In genomic region chr3:198080521-198081384, GRCh38 we compare ENCODE assay signal across 8 cellular contexts.
A peak's percentile ranks its signal among the peaks of the same experiment; 100 is the strongest.
DNase-seq lines count a peak whose midpoint lies in the region; ATAC-seq, FAIRE-seq and TF ChIP-seq lines count a peak whose summit lies in the region.

No MANE protein-coding gene starts in this region.

- H3K9me3 ChIP-seq in AG04450 (ENCODE audit: control insufficient read depth, insufficient read depth, low read length) (peaks cover 3% of the 10 kb centered on the region; the same call in 1 of the 2 replicates), Peyer's patch (peaks cover 0 to 11% (median 0%) of the 10 kb centered on the region in 4 donors)

- no peak for FAIRE-seq in frontal cortex (lab: Jason Lieb, UNC)

- peaks cover 0 to 21% (median 9%) of the 10 kb centered on the region in 4 donors for H3K4me1 ChIP-seq in Peyer's patch

- no peaks in the 10 kb centered on the region for H3K36me3 ChIP-seq in Peyer's patch

- H3K27ac ChIP-seq in AG04450 (ENCODE audit: low read depth, low read length) = no peak overlapping the region
- peak overlapping the region; percentile 84 for H3K27ac ChIP-seq in HL-60 (replicated peaks)
- peak overlapping the region in 2 of 4 donors; percentile 34 to 68 for H3K27ac ChIP-seq in Peyer's patch

- no peak for TF ChIP-seq POLR2A in Peyer's patch (IDR thresholded peaks at IDR 0.05)

- H3K4me3 ChIP-seq in AG04450 (ENCODE audit: low read depth, low read length) (peak overlapping the region; percentile 55), HL-60 (replicated peaks; ENCODE audit: insufficient read depth, low read length) (peak overlapping the region; percentile 70), Peyer's patch (peak overlapping the region; percentile 48 to 59 (median 54))

- POLR2A ChIA-PET in AG04450 (lab: Yijun Ruan, JAX) = interaction anchor here (0.6 kb wide), 1 partner anchor 125 kb away, joined by 3 read pairs; no protein-coding TSS in a partner anchor

- peaks cover 42% of the 10 kb centered on the region for H3K27me3 ChIP-seq in AG04450 (ENCODE audit: control insufficient read depth, insufficient read depth, low read length)
- H3K27me3 ChIP-seq in HL-60 (ENCODE audit: insufficient read depth, poor library complexity, severe bottlenecking) = peaks cover 12% of the 10 kb centered on the region
- H3K27me3 ChIP-seq in Peyer's patch = peaks cover 5 to 26% of the 10 kb centered on the region in 2 donors

- peak; percentile 62 for ATAC-seq in GM18861 (IDR thresholded peaks at IDR 0.05; ENCODE audit: unreplicated experiment)

- CTCF ChIA-PET in AG04450 (lab: Charles Lee) = interaction anchor here (0.6 to 3.1 kb wide), 24 partner anchors 8 to 175 kb away, joined by 3 to 25 read pairs (median 4); no protein-coding TSS in a partner anchor

- TF ChIP-seq CTCF in AG04450 (IDR thresholded peaks at IDR 0.05; ENCODE audit: low read depth, low read length) (peak; percentile 52), HL-60 (IDR thresholded peaks at IDR 0.05; ENCODE audit: insufficient read depth, low read length) (peak; percentile 44), Peyer's patch (IDR thresholded peaks at IDR 0.05) (peak; percentile 49 to 83 (median 75))

- DNase-seq in AG04450 (ENCODE audit: low read depth, low spot score) (peak; percentile 13), HL-60 (ENCODE audit: low read depth in 1 of 2, low spot score in 1 of 2) (peak; percentile 65 to 79), Peyer's patch (peak; percentile 61 to 86 (median 85)), frontal cortex (ENCODE audit: low spot score in 2 of 2) (peak; percentile 51 to 52), nucleus accumbens (lab: John Stamatoyannopoulos, UW) (peak in 34 of 56 donors; percentile 8 to 65 (median 38)), stromal cell of bone marrow (ENCODE audit: low read depth) (peak; percentile 37)
- DNase-seq in activated effector memory CD4-positive, alpha-beta T cell treated with Interleukin-2 at 50 U/mL for 16 hours = peak; percentile 66

Comparison
In these comparisons a context has a peak if more than half of its experiments do, and no peak if none do; other contexts are left out.
1. DNase-seq: peak in every context shown above with its lines; median percentile 85 in Peyer's patch; 72 in HL-60; 66 in activated effector memory CD4-positive, alpha-beta T cell treated with Interleukin-2 at 50 U/mL for 16 hours; 52 in frontal cortex; 38 in nucleus accumbens; 37 in stromal cell of bone marrow; 13 in AG04450.